8 cellular contexts compared by ENCODE assay signal in the genomic region with DNA sequence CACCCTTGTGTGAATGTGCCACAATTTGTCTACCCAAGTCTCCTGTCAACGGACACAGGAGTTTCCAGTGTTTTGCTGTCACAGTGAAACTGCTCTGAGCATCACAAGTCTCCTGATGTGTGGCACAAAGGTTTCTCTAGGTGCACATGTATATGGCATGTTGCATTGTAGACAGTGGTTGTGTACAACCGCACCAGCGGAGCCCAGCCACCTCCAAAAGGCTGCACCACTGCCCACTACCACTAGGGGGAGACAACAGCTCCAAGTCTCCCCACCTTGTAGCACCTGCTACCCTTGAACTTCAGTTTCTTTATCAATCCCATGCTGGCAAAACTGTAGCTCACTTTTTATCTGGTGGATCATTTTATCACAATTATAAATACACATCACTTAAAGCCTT.
DNase-seq lines count a peak whose midpoint lies in the region; ATAC-seq and TF ChIP-seq lines count a peak whose summit lies in the region.

No MANE protein-coding gene starts in this region.

- peaks cover 9% of the 10 kb centered on the region for H3K4me1 Mint-ChIP-seq in mesothelial cell of epicardium

- H3K4me3 ChIP-seq in H7 (ENCODE audit: insufficient read depth, low read depth, low read length) (no peak overlapping the region), SU-DHL-6 (ENCODE audit: insufficient read depth, low read length, poor library complexity, severe bottlenecking) (no peak overlapping the region)

- H4K20me1 ChIP-seq in SU-DHL-6 (ENCODE audit: low read depth, low read length): no peaks in the 10 kb centered on the region

- H3K4me2 ChIP-seq in SU-DHL-6 (ENCODE audit: low read depth, low read length, poor library complexity, severe bottlenecking): no peak overlapping the region

- peaks cover 15% of the 10 kb centered on the region; the same call in 1 of the 2 replicates for H3K9me3 ChIP-seq in SU-DHL-6 (ENCODE audit: insufficient read depth, low read length)

- H3K27me3 Mint-ChIP-seq in mesothelial cell of epicardium (ENCODE audit: low read depth): no peaks in the 10 kb centered on the region

- H2AFZ ChIP-seq in SU-DHL-6 (ENCODE audit: low read depth, low read length, severe bottlenecking): no peak overlapping the region

- H3F3A ChIP-seq in SU-DHL-6 (ENCODE audit: insufficient read depth): no peaks in the 10 kb centered on the region

- H3K79me2 ChIP-seq in SU-DHL-6 (ENCODE audit: insufficient read depth, low read length): no peaks in the 10 kb centered on the region

- H3K36me3 ChIP-seq in H7 (replicated peaks; ENCODE audit: control insufficient read depth, insufficient read depth, low read length) (no peaks in the 10 kb centered on the region), SU-DHL-6 (ENCODE audit: low read length) (no peaks in the 10 kb centered on the region)

- H3K4me3 Mint-ChIP-seq in mesothelial cell of epicardium: no peak overlapping the region

- ATAC-seq in sciatic nerve: no peak
- no peak for ATAC-seq in HG02970 (IDR thresholded peaks at IDR 0.05; ENCODE audit: low FRiP score, unreplicated experiment)

- TF ChIP-seq CTCF in SU-DHL-6 (IDR thresholded peaks at IDR 0.05; ENCODE audit: insufficient read depth, low read length, poor library complexity, severe bottlenecking): peak; percentile 23
- peak; percentile 59 for TF ChIP-seq CTCF in mesothelial cell of epicardium (IDR thresholded peaks at IDR 0.05; ENCODE audit: unreplicated experiment)

- H3K27ac ChIP-seq in SU-DHL-6 (ENCODE audit: low read depth, low read length): no peak overlapping the region

- H3K27me3 ChIP-seq in H7 (ENCODE audit: control insufficient read depth, insufficient read depth, low read length): no peaks in the 10 kb centered on the region
- H3K27me3 ChIP-seq in SU-DHL-6 (ENCODE audit: low read length): no peaks in the 10 kb centered on the region

- H3K27ac Mint-ChIP-seq in mesothelial cell of epicardium: no peak overlapping the region

- peaks cover 2% of the 10 kb centered on the region for H3K36me3 Mint-ChIP-seq in mesothelial cell of epicardium

- DNase-seq in NCI-H1694 (lab: John Stamatoyannopoulos, UW) (peak; percentile 15), NCI-H1694 treated with DMSO at 0.1 percent for 48 hours (lab: John Stamatoyannopoulos, UW) (no peak), H7 (peak; percentile 86), mesothelial cell of epicardium (ENCODE audit: low spot score in 2 of 2, unreplicated experiment in 2 of 2) (no peak), sciatic nerve (ENCODE audit: low spot score) (no peak), NCI-H510A treated with DMSO at 0.1 percent for 48 hours (lab: John Stamatoyannopoulos, UW) (no peak)

- H3K9me3 Mint-ChIP-seq in mesothelial cell of epicardium: peaks cover 13% of the 10 kb centered on the region

- intact Hi-C loops in sciatic nerve (cut with DNase I): no loop called here

- H3K9me2 ChIP-seq in SU-DHL-6 (replicated peaks; ENCODE audit: insufficient read depth, low read length): no peaks in the 10 kb centered on the region

- H3K9ac ChIP-seq in SU-DHL-6 (ENCODE audit: low read length): no peak overlapping the region

Comparison
In these comparisons a context has a peak if more than half of its experiments do, and no peak if none do; other contexts are left out.
1. DNase-seq: peak in NCI-H1694 (single experiment) and H7 (single experiment); none in NCI-H1694 treated with DMSO at 0.1 percent for 48 hours (single experiment), mesothelial cell of epicardium (0 of 2), sciatic nerve (single experiment) and NCI-H510A treated with DMSO at 0.1 percent for 48 hours (single experiment).